Comparison of ENCODE assay signal across 17 cellular contexts in the genomic region with DNA sequence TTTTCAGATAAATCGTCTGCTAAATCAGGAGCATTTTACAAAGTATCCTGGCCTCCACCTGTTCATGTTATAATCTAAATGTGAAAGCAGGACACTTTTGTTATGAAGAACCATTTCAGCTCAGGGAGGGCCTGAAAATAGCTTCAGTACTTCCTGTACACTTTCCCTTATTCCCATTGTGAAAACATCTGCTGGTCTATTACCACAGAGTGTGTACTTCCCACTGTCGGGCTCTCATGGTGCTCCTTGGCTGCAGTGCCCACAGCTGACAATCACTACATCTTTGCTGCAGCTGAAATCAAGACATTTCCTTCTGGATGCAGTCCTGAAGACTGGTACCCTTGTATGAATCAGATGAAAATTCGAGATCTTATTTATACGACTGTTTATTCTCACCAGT.
DNase-seq lines count a peak whose midpoint lies in the region; ATAC-seq and TF ChIP-seq lines count a peak whose summit lies in the region.
"Had no signal": no experiment of that assay in that cellular context is flagged by ENCODE, and none has a peak within 500 bp of the region (broad histone marks: within the 10 kb centered on the region; RNA-seq: fewer than 3 reads in every experiment).

No MANE protein-coding gene starts in this region.

- H3K36me3 Mint-ChIP-seq in activated T-cell treated with anti-CD3 and anti-CD28 coated beads, Interleukin-2, amount 50 U/mL, for 24 hours (ENCODE audit: low read depth), result peaks cover 66% of the 10 kb centered on the region
- peaks cover 7 to 10% of the 10 kb centered on the region in 2 donors for H3K36me3 Mint-ChIP-seq in activated T-cell treated with anti-CD3 and anti-CD28 coated beads, Interleukin-2, amount 50 U/mL, for 72 hours (ENCODE audit: insufficient read depth in 2 of 2)
- H3K36me3 Mint-ChIP-seq in dendritic cell treated with granulocyte-macrophage colony-stimulating factor and Interleukin-4, amounts not matched to agents 40 ng/mL and 50 ng/mL, for 4 days (ENCODE audit: low read depth), result peaks cover 73% of the 10 kb centered on the region

- CTCF ChIA-PET in mammary epithelial cell (lab: Charles Lee; ENCODE audit: low non-redundant PET), result no interaction called here

- H3K9me3 Mint-ChIP-seq in activated T-cell treated with anti-CD3 and anti-CD28 coated beads, Interleukin-2, amount 50 U/mL, for 24 hours, result no peaks in the 10 kb centered on the region
- H3K9me3 Mint-ChIP-seq in activated T-cell treated with anti-CD3 and anti-CD28 coated beads, Interleukin-2, amount 50 U/mL, for 72 hours, result peaks cover 0 to 1% of the 10 kb centered on the region in 2 donors
- no peaks in the 10 kb centered on the region for H3K9me3 Mint-ChIP-seq in dendritic cell treated with granulocyte-macrophage colony-stimulating factor and Interleukin-4, amounts not matched to agents 40 ng/mL and 50 ng/mL, for 4 days

- no peak for ATAC-seq in activated T-cell treated with anti-CD3 and anti-CD28 coated beads, Interleukin-2, amount 50 U/mL, for 72 hours (replicated peaks in 1 of 2)

- H3K4me2 ChIP-seq in mammary epithelial cell (ENCODE audit: insufficient read depth, low read depth, low read length), result no peak overlapping the region

- H3K9ac ChIP-seq in mammary epithelial cell (ENCODE audit: insufficient read depth, low read length), result no peak overlapping the region

- BruUV-seq in mammary epithelial cell (replicated peaks; lab: Mats Ljungman, UMichigan), result no TSS peak

- H3K4me3 Mint-ChIP-seq in activated T-cell treated with anti-CD3 and anti-CD28 coated beads, Interleukin-2, amount 50 U/mL, for 24 hours, result no peak overlapping the region
- no peak overlapping the region for H3K4me3 Mint-ChIP-seq in activated T-cell treated with anti-CD3 and anti-CD28 coated beads, Interleukin-2, amount 50 U/mL, for 72 hours
- no peak overlapping the region for H3K4me3 Mint-ChIP-seq in dendritic cell treated with granulocyte-macrophage colony-stimulating factor and Interleukin-4, amounts not matched to agents 40 ng/mL and 50 ng/mL, for 4 days

- H3K27ac Mint-ChIP-seq in activated T-cell treated with anti-CD3 and anti-CD28 coated beads, Interleukin-2, amount 50 U/mL, for 24 hours, result peak overlapping the region; percentile 56
- no peak overlapping the region for H3K27ac Mint-ChIP-seq in activated T-cell treated with anti-CD3 and anti-CD28 coated beads, Interleukin-2, amount 50 U/mL, for 72 hours
- H3K27ac Mint-ChIP-seq in dendritic cell treated with granulocyte-macrophage colony-stimulating factor and Interleukin-4, amounts not matched to agents 40 ng/mL and 50 ng/mL, for 4 days, result peak overlapping the region; percentile 75

- no peaks in the 10 kb centered on the region for H3K79me2 ChIP-seq in mammary epithelial cell (ENCODE audit: insufficient read depth, low read length)

- in situ Hi-C loops in mammary epithelial cell (cut with MboI; ENCODE audit: low sequenced_read_pairs in 2 of 2), result loop anchor here in 1 of 2 donors (10.0 kb wide), 1 partner anchor 108 kb away; no protein-coding TSS in a partner anchor

- H3K4me3 ChIP-seq in mammary epithelial cell (replicated peaks in 1 of 3; ENCODE audit: insufficient read depth in 1 of 3, low read depth in 2 of 3, low read length in 3 of 3), result no peak overlapping the region
- no peak overlapping the region for H3K4me3 ChIP-seq in effector memory CD4-positive, alpha-beta T cell (ENCODE audit: insufficient read depth, low read depth, low read length, poor library complexity, severe bottlenecking)

- H3K4me1 Mint-ChIP-seq in activated T-cell treated with anti-CD3 and anti-CD28 coated beads, Interleukin-2, amount 50 U/mL, for 24 hours (ENCODE audit: low read depth), result peaks cover 65% of the 10 kb centered on the region
- peaks cover 38% of the 10 kb centered on the region for H3K4me1 Mint-ChIP-seq in activated T-cell treated with anti-CD3 and anti-CD28 coated beads, Interleukin-2, amount 50 U/mL, for 72 hours (ENCODE audit: low read depth)
- H3K4me1 Mint-ChIP-seq in dendritic cell treated with granulocyte-macrophage colony-stimulating factor and Interleukin-4, amounts not matched to agents 40 ng/mL and 50 ng/mL, for 4 days (ENCODE audit: low read depth), result peaks cover 68% of the 10 kb centered on the region

- H4K20me1 ChIP-seq in mammary epithelial cell (ENCODE audit: insufficient read depth, low read length), result no peaks in the 10 kb centered on the region

- WGBS in mammary epithelial cell (ENCODE audit: low coverage, missing lambda C conversion rate), result 70% methylated on average over 4 of the region's 4 CpGs

- H3K27ac ChIP-seq in mammary epithelial cell (ENCODE audit: insufficient read depth, low read depth, low read length), result no peak overlapping the region
- no peak overlapping the region for H3K27ac ChIP-seq in effector memory CD4-positive, alpha-beta T cell (ENCODE audit: insufficient read depth, low read length, poor library complexity, severe bottlenecking)
- H3K27ac ChIP-seq: brain microvascular endothelial cell had no signal

- no peaks in the 10 kb centered on the region for H3K4me1 ChIP-seq in mammary epithelial cell (ENCODE audit: insufficient read depth, low read length)
- no peaks in the 10 kb centered on the region for H3K4me1 ChIP-seq in effector memory CD4-positive, alpha-beta T cell (ENCODE audit: control insufficient read depth, insufficient read depth, low read length, poor library complexity, severe bottlenecking)

- DNase-seq in activated T-cell treated with anti-CD3 and anti-CD28 coated beads, Interleukin-2, amount 50 U/mL, for 24 hours, result no peak
- no peak for DNase-seq in activated T-cell treated with anti-CD3 and anti-CD28 coated beads, Interleukin-2, amount 50 U/mL, for 72 hours
- DNase-seq in MV-4-11 (lab: John Stamatoyannopoulos, UW) (peak; percentile 78), superior temporal gyrus (ENCODE audit: extremely low spot score) (peak; percentile 69), RPMI8226 (no peak), mammary epithelial cell (no peak)
- DNase-seq in effector memory CD4-positive, alpha-beta T cell, result no peak
- DNase-seq: activated CD4-positive, CD25-positive, alpha-beta regulatory T cell treated with anti-CD3 and anti-CD28 coated beads, Interleukin-2, amount 50 U/mL, for 72 hours; activated CD8-positive, alpha-beta memory T cell treated with anti-CD3 and anti-CD28 coated beads, Interleukin-2, amount 50 U/mL, for 4 hours; activated naive CD4-positive, alpha-beta T cell treated with anti-CD3 and anti-CD28 coated beads, Interleukin-2, amount 50 U/mL, for 16 hours; brain microvascular endothelial cell; kidney glomerular epithelial cell; NCI-H1048; NCI-H446; stimulated activated CD4-positive, alpha-beta T cell treated with anti-CD3 and anti-CD28 coated beads, Interleukin-12 subunit alpha, Interleukin-12 subunit beta, amount 100 ng/mL, for 4 hours; stimulated activated naive CD4-positive, alpha-beta T cell treated with Interleukin-2 at 50 U/mL for 16 hours had no signal

- H3K9me3 ChIP-seq in mammary epithelial cell (replicated peaks; ENCODE audit: insufficient read depth, low read length), result no peaks in the 10 kb centered on the region
- H3K9me3 ChIP-seq in effector memory CD4-positive, alpha-beta T cell (ENCODE audit: control insufficient read depth, low read length), result no peaks in the 10 kb centered on the region

- H3K27me3 Mint-ChIP-seq in activated T-cell treated with anti-CD3 and anti-CD28 coated beads, Interleukin-2, amount 50 U/mL, for 24 hours, result no peaks in the 10 kb centered on the region
- H3K27me3 Mint-ChIP-seq in activated T-cell treated with anti-CD3 and anti-CD28 coated beads, Interleukin-2, amount 50 U/mL, for 72 hours (ENCODE audit: low read depth), result no peaks in the 10 kb centered on the region
- H3K27me3 Mint-ChIP-seq in dendritic cell treated with granulocyte-macrophage colony-stimulating factor and Interleukin-4, amounts not matched to agents 40 ng/mL and 50 ng/mL, for 4 days, result no peaks in the 10 kb centered on the region

- no peak for TF ChIP-seq CTCF in mammary epithelial cell (conservative IDR thresholded peaks at IDR 0.05 in 1 of 2, IDR thresholded peaks at IDR 0.05 in 1 of 2; ENCODE audit: extremely low read depth in 1 of 2, insufficient read depth in 1 of 2, low read depth in 1 of 2, low read length in 2 of 2)

- intact Hi-C loops in dendritic cell treated with granulocyte-macrophage colony-stimulating factor and Interleukin-4, amounts not matched to agents 40 ng/mL and 50 ng/mL, for 4 days (cut with micrococcal nuclease), result no loop called here
- intact Hi-C loops in mammary epithelial cell (cut with micrococcal nuclease), result no loop called here

- no peaks in the 10 kb centered on the region for H3K36me3 ChIP-seq in mammary epithelial cell (ENCODE audit: insufficient read depth, low read length)
- peaks cover 16% of the 10 kb centered on the region for H3K36me3 ChIP-seq in effector memory CD4-positive, alpha-beta T cell (ENCODE audit: control insufficient read depth, insufficient read depth, low read length)
- H3K36me3 ChIP-seq: brain microvascular endothelial cell had no signal

- peaks cover 3% of the 10 kb centered on the region for H3K27me3 ChIP-seq in mammary epithelial cell (ENCODE audit: insufficient read depth, low read length)
- no peaks in the 10 kb centered on the region for H3K27me3 ChIP-seq in effector memory CD4-positive, alpha-beta T cell (replicated peaks; ENCODE audit: control insufficient read depth, insufficient read depth, low read length, poor library complexity, severe bottlenecking)
- H3K27me3 ChIP-seq: brain microvascular endothelial cell had no signal

- dilution Hi-C loops in mammary epithelial cell (cut with HindIII; ENCODE audit: low sequenced_read_pairs), result no loop called here

- no peak overlapping the region for H2AFZ ChIP-seq in mammary epithelial cell (ENCODE audit: low read depth, low read length)

Comparison
In these comparisons a context has a peak if more than half of its experiments do, and no peak if none do; other contexts are left out.
1. DNase-seq: peak in MV-4-11 (single experiment) and superior temporal gyrus (single experiment); none in activated T-cell treated with anti-CD3 and anti-CD28 coated beads, Interleukin-2, amount 50 U/mL, for 24 hours (single experiment), activated T-cell treated with anti-CD3 and anti-CD28 coated beads, Interleukin-2, amount 50 U/mL, for 72 hours (0 of 2), RPMI8226 (single experiment), mammary epithelial cell (single experiment) and effector memory CD4-positive, alpha-beta T cell (0 of 3).